Comparison of ENCODE assay signal across 15 cellular contexts in the genomic region with DNA sequence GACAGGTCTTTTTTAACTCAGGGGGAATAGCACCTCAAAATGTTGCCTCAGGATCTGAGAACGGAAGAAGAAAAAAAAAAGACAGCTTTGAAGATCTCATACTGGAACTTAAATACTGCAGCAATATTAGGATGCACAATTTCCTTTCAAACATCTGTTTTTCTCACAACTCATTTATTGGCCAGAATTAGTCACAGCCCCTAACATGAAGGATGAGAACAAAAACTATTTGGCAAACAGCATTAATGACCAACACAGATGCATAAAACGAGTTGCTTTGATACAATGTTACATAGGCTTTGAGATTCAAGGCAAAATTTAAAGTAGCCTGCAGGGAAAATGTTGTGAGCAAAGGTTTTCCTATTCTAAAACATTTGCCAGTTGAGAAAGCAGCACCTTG. TPM values are rescaled to one million over a fixed set of nuclear protein-coding genes. Genes with fewer than 3 reads are reported as not detected.
A peak's percentile ranks its signal among the peaks of the same experiment; 100 is the strongest.
DNase-seq lines count a peak whose midpoint lies in the region; ATAC-seq and TF ChIP-seq lines count a peak whose summit lies in the region.
"Had no signal": no experiment of that assay in that cellular context is flagged by ENCODE, and none has a peak within 500 bp of the region (broad histone marks: within the 10 kb centered on the region; RNA-seq: fewer than 3 reads in every experiment).

No MANE protein-coding gene starts in this region.

- peaks cover 13% of the 10 kb centered on the region for H3K36me3 Mint-ChIP-seq in HFFc6 (ENCODE audit: low read depth)

- H3K27me3 Mint-ChIP-seq in HFFc6 (ENCODE audit: insufficient read depth), result peaks cover 4% of the 10 kb centered on the region
- H3K27me3 Mint-ChIP-seq: activated CD8-positive, alpha-beta memory T cell treated with anti-CD3 and anti-CD28 coated beads, Interleukin-2, amount 10 ng/mL, durations not matched to agents 7 days and 5 days had no signal

- peak overlapping the region; percentile 10 for H3K27ac ChIP-seq in cingulate gyrus (ENCODE audit: low read depth, low read length)
- H3K27ac ChIP-seq in lower lobe of right lung, result peak overlapping the region; percentile 19
- H3K27ac ChIP-seq: C4-2B had no signal

- H3K4me3 ChIP-seq in AG09309 (ENCODE audit: control insufficient read depth, low read depth, low read length), result no peak overlapping the region
- no peak overlapping the region for H3K4me3 ChIP-seq in lower lobe of right lung

- no peaks in the 10 kb centered on the region for H3K9me3 Mint-ChIP-seq in HFFc6

- TF ChIP-seq CTCF in AG09309 (IDR thresholded peaks at IDR 0.05; ENCODE audit: control insufficient read depth, insufficient read depth, low read depth, low read length, missing control alignments) (no peak), HFFc6 (IDR thresholded peaks at IDR 0.05) (no peak), lower lobe of right lung (IDR thresholded peaks at IDR 0.05) (no peak)

- H3K27me3 ChIP-seq in lower lobe of right lung (ENCODE audit: low read depth), result no peaks in the 10 kb centered on the region

- peaks cover 35% of the 10 kb centered on the region for H3K4me1 ChIP-seq in lower lobe of right lung

- H3K36me3 ChIP-seq in lower lobe of right lung, result no peaks in the 10 kb centered on the region

- peak overlapping the region; percentile 94 for H3K27ac Mint-ChIP-seq in HFFc6
- H3K27ac Mint-ChIP-seq: activated CD8-positive, alpha-beta memory T cell treated with anti-CD3 and anti-CD28 coated beads, Interleukin-2, amount 10 ng/mL, durations not matched to agents 7 days and 5 days had no signal

- H3K4me1 Mint-ChIP-seq in HFFc6 (ENCODE audit: low read depth), result peaks cover 51% of the 10 kb centered on the region

- peak; percentile 55 for DNase-seq in AG09309 (ENCODE audit: low read depth)
- DNase-seq in HFFc6, result peak; percentile 67
- DNase-seq in lower lobe of right lung, result no peak
- no peak for DNase-seq in superior temporal gyrus (ENCODE audit: extremely low spot score)
- DNase-seq in iPS-NIHi7 (ENCODE audit: extremely low spot score), result no peak
- DNase-seq in DMS79 (lab: John Stamatoyannopoulos, UW), result no peak
- DNase-seq: activated CD8-positive, alpha-beta memory T cell treated with anti-CD3 and anti-CD28 coated beads, Interleukin-2, amount 10 ng/mL, durations not matched to agents 7 days and 5 days; amygdala; erythroblast; MM.1S; NCI-H345; nucleus accumbens had no signal

- H3K4me3 Mint-ChIP-seq in HFFc6, result peak overlapping the region; percentile 68
- H3K4me3 Mint-ChIP-seq: activated CD8-positive, alpha-beta memory T cell treated with anti-CD3 and anti-CD28 coated beads, Interleukin-2, amount 10 ng/mL, durations not matched to agents 7 days and 5 days had no signal

- no peak for ATAC-seq in lower lobe of right lung
- ATAC-seq in GM21526 (IDR thresholded peaks at IDR 0.05; ENCODE audit: low FRiP score, unreplicated experiment), result no peak
- ATAC-seq: activated CD8-positive, alpha-beta memory T cell treated with anti-CD3 and anti-CD28 coated beads, Interleukin-2, amount 10 ng/mL, durations not matched to agents 7 days and 5 days had no signal

- H3K9me3 ChIP-seq in lower lobe of right lung, result no peaks in the 10 kb centered on the region

- intact Hi-C loops in lower lobe of right lung (cut with DNase I), result no loop called here

RNA-seq across cellular contexts. Expression of a gene that starts 36.5 kb away (rescaled TPM):
- 10 to 100 TPM; 29.0 to 36.7 (median 32.8) TPM for total RNA-seq in HFFc6 (2021; fragmentation: NEBNext Ultra II Directional; extraction: Animal tissue kit (Norgen Biotek cat#: 25700))
- total RNA-seq in lower lobe of right lung, result 100.0 TPM

Comparison
In these comparisons a context has a peak if more than half of its experiments do, and no peak if none do; other contexts are left out.
1. DNase-seq: peak in AG09309 (single experiment) and HFFc6 (single experiment); none in lower lobe of right lung (single experiment), superior temporal gyrus (single experiment), iPS-NIHi7 (single experiment) and DMS79 (single experiment).